ENCODE assay signal across 1 cellular context in genomic region chr17:50909765-50910661, GRCh38.
A peak's percentile ranks its signal among the peaks of the same experiment; 100 is the strongest.
TF ChIP-seq lines count a peak whose summit lies in the region.

No MANE protein-coding gene starts in this region.

TF ChIP-seq in HepG2, 621 proteins besides CTCF, POLR2A, EP300 and RAD21 (continued from another document and continues in another):
- TF ChIP-seq STAG1 (CRISPR knock-in tag; IDR thresholded peaks at IDR 0.05) (0 out of 2 replicates have a peak, but pooled peaks have one; percentile 21), ZNF704 (CRISPR knock-in tag; IDR thresholded peaks at IDR 0.05; ENCODE audit: borderline replicate concordance) (peak; percentile 80; the same call in 1 of the 2 replicates), RORA (CRISPR knock-in tag; IDR thresholded peaks at IDR 0.05) (no peak), ZBTB10 (CRISPR knock-in tag; IDR thresholded peaks at IDR 0.05; ENCODE audit: borderline replicate concordance) (no peak), SRSF4 (IDR thresholded peaks at IDR 0.05; ENCODE audit: low read depth, low read length, poor library complexity, severe bottlenecking) (no peak), MED13 (CRISPR knock-in tag; IDR thresholded peaks at IDR 0.05) (no peak), MLX (CRISPR knock-in tag; IDR thresholded peaks at IDR 0.05) (peak; percentile 99), ARID2 (CRISPR knock-in tag; IDR thresholded peaks at IDR 0.05; ENCODE audit: borderline replicate concordance) (peak; percentile 83; the same call in 1 of the 2 replicates), RFXAP (CRISPR knock-in tag; IDR thresholded peaks at IDR 0.05; ENCODE audit: borderline replicate concordance) (peak; percentile 74; the same call in 1 of the 2 replicates), MAFK (conservative IDR thresholded peaks at IDR 0.05 in 1 of 2, IDR thresholded peaks at IDR 0.05 in 1 of 2; ENCODE audit: low read length in 2 of 2) (no peak), ZNF552 (CRISPR knock-in tag; IDR thresholded peaks at IDR 0.05; ENCODE audit: borderline replicate concordance) (0 out of 2 replicates have a peak, but pooled peaks have one; percentile 14), JUND (CRISPR knock-in tag; IDR thresholded peaks at IDR 0.05) (no peak), SATB2 (CRISPR knock-in tag; IDR thresholded peaks at IDR 0.05) (no peak), SIN3B (IDR thresholded peaks at IDR 0.05; ENCODE audit: low read length) (no peak), FOXK2 (IDR thresholded peaks at IDR 0.05) (no peak), ZGPAT (CRISPR knock-in tag; IDR thresholded peaks at IDR 0.05) (no peak; the same call in 1 of the 2 replicates), MEIS1 (CRISPR knock-in tag; IDR thresholded peaks at IDR 0.05; ENCODE audit: borderline replicate concordance) (peak; percentile 89), ZNF503 (CRISPR knock-in tag; IDR thresholded peaks at IDR 0.05) (peak; percentile 48; the same call in 1 of the 2 replicates), HMG20A (CRISPR knock-in tag; IDR thresholded peaks at IDR 0.05; ENCODE audit: borderline replicate concordance) (peak; percentile 77; the same call in 1 of the 2 replicates), LBX2 (CRISPR knock-in tag; IDR thresholded peaks at IDR 0.05; ENCODE audit: borderline replicate concordance) (peak; percentile 88; the same call in 1 of the 2 replicates), TSC22D2 (CRISPR knock-in tag; IDR thresholded peaks at IDR 0.05; ENCODE audit: borderline replicate concordance) (peak; percentile 94), AHR (CRISPR knock-in tag; IDR thresholded peaks at IDR 0.05) (0 out of 2 replicates have a peak, but pooled peaks have one; percentile 53), ZNF317 (CRISPR knock-in tag; IDR thresholded peaks at IDR 0.05) (0 out of 2 replicates have a peak, but pooled peaks have one; percentile 63), ZNF772 (CRISPR knock-in tag; IDR thresholded peaks at IDR 0.05) (no peak; the same call in 1 of the 2 replicates), BHLHE40 (IDR thresholded peaks at IDR 0.05; ENCODE audit: low read length) (0 out of 2 replicates have a peak, but pooled peaks have one; percentile 5), DMAP1 (CRISPR knock-in tag; IDR thresholded peaks at IDR 0.05) (no peak), ZBTB8A (CRISPR knock-in tag; IDR thresholded peaks at IDR 0.05; ENCODE audit: borderline replicate concordance, low read depth) (peak; percentile 72; the same call in 1 of the 2 replicates), HNF1A (IDR thresholded peaks at IDR 0.05; ENCODE audit: low read depth) (no peak), HNF1A (CRISPR knock-in tag; IDR thresholded peaks at IDR 0.05; ENCODE audit: borderline replicate concordance) (peak; percentile 65; the same call in 1 of the 2 replicates), ZNF564 (CRISPR knock-in tag; IDR thresholded peaks at IDR 0.05) (0 out of 2 replicates have a peak, but pooled peaks have one; percentile 13), NAIF1 (CRISPR knock-in tag; IDR thresholded peaks at IDR 0.05; ENCODE audit: borderline replicate concordance) (no peak), HNF1B (CRISPR knock-in tag; IDR thresholded peaks at IDR 0.05) (peak; percentile 72), KDM6A (CRISPR knock-in tag; IDR thresholded peaks at IDR 0.05; ENCODE audit: low read depth) (no peak; the same call in 1 of the 2 replicates), MXD4 (CRISPR knock-in tag; IDR thresholded peaks at IDR 0.05) (no peak; the same call in none of the 2 replicates), ZBTB39 (CRISPR knock-in tag; IDR thresholded peaks at IDR 0.05) (no peak), ATRX (CRISPR knock-in tag; IDR thresholded peaks at IDR 0.05; ENCODE audit: borderline replicate concordance) (no peak), ZNF451 (CRISPR knock-in tag; IDR thresholded peaks at IDR 0.05) (no peak), CREBL2 (CRISPR knock-in tag; IDR thresholded peaks at IDR 0.05; ENCODE audit: borderline replicate concordance) (no peak), HMG20B (CRISPR knock-in tag; conservative IDR thresholded peaks at IDR 0.05) (no peak)
